Comparison of ENCODE assay signal across 30 cellular contexts in the genomic region with DNA sequence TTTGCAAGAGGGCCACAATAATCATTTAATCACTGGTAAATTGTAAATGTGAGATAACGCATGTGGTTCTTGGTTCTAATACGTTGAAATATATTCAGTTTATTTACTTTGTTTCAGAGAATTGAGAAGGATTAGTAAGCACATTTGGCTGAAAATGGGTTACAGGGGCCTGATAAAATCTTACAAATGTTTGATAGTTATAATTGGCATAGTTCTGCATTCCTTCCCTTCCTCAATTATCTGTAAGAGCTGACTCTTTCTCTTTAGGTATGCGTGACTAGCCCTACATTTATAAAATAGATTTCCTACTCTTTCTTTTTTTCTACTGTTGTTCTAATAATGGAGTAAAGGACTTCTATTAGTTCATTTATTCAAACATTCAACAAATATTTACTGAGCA.
"Had no signal": no experiment of that assay in that cellular context is flagged by ENCODE, and none has a peak within 500 bp of the region (broad histone marks: within the 10 kb centered on the region; RNA-seq: fewer than 3 reads in every experiment).

No MANE protein-coding gene starts in this region.

- ATAC-seq: activated naive CD4-positive, alpha-beta T cell treated with anti-CD3 and anti-CD28 coated beads, Interleukin-2, amount 50 U/mL, for 72 hours; activated naive CD8-positive, alpha-beta T cell treated with anti-CD3 and anti-CD28 coated beads, Interleukin-2, amount 50 U/mL, for 24 hours; activated T-cell treated with anti-CD3 and anti-CD28 coated beads, Interleukin-2, amount 50 U/mL, for 4 hours; activated T-cell treated with anti-CD3 and anti-CD28 coated beads, Interleukin-2, amount 50 U/mL, for 72 hours; activated T-helper 17 cell treated with anti-CD3 and anti-CD28 coated beads, Interleukin-2, amount 50 U/mL, for 72 hours; body of pancreas had no signal

- H3K4me1 ChIP-seq: adrenal gland, ascending aorta, body of pancreas, breast epithelium had no signal

- DNase-seq: activated effector memory CD4-positive, alpha-beta T cell treated with anti-CD3 and anti-CD28 coated beads, Interleukin-2, amount 50 U/mL, for 16 hours; activated effector memory CD4-positive, alpha-beta T cell treated with Interleukin-2 at 50 U/mL for 16 hours; activated gamma-delta T cell; activated gamma-delta T cell treated with Interleukin-2 at 50 U/mL for 16 hours; activated naive CD4-positive, alpha-beta T cell; activated naive CD4-positive, alpha-beta T cell treated with anti-CD3 and anti-CD28 coated beads for 36 hours; activated naive CD4-positive, alpha-beta T cell treated with anti-CD3 and anti-CD28 coated beads, Interleukin-2, amount 10 ng/mL, durations not matched to agents 7 days and 5 days; activated naive CD4-positive, alpha-beta T cell treated with anti-CD3 and anti-CD28 coated beads, Interleukin-2, amount 50 U/mL, for 16 hours; activated naive CD4-positive, alpha-beta T cell treated with Interleukin-2 at 50 U/mL for 16 hours; activated naive CD8-positive, alpha-beta T cell treated with anti-CD3 and anti-CD28 coated beads for 36 hours; activated naive CD8-positive, alpha-beta T cell treated with anti-CD3 and anti-CD28 coated beads, Interleukin-2, amount 10 ng/mL, durations not matched to agents 7 days and 5 days; activated naive CD8-positive, alpha-beta T cell treated with anti-CD3 and anti-CD28 coated beads, Interleukin-2, amount 50 U/mL, for 24 hours; activated T-cell treated with anti-CD3 and anti-CD28 coated beads, Interleukin-2, amount 50 U/mL, for 4 hours; activated T-cell treated with anti-CD3 and anti-CD28 coated beads, Interleukin-2, amount 50 U/mL, for 48 hours; activated T-cell treated with anti-CD3 and anti-CD28 coated beads, Interleukin-2, amount 50 U/mL, for 72 hours; adrenal gland; amniotic stem cell; amygdala; anterior cingulate cortex; aorta; body of pancreas; brain microvascular endothelial cell; caudate nucleus; central memory CD4-positive, alpha-beta T cell; cerebellar nuclear complex had no signal

- H3K4me3 ChIP-seq: adrenal gland, ascending aorta, body of pancreas, breast epithelium, cardiac muscle cell had no signal

- H3K36me3 ChIP-seq: adrenal gland, ascending aorta, brain microvascular endothelial cell, breast epithelium, cardiac muscle cell had no signal

- H3K9me3 ChIP-seq: adrenal gland, ascending aorta, body of pancreas, breast epithelium had no signal

- H3K27ac ChIP-seq: adrenal gland, ascending aorta, body of pancreas, brain microvascular endothelial cell, breast epithelium, cardiac muscle cell had no signal

- H3K27me3 ChIP-seq: adrenal gland, ascending aorta, body of pancreas, brain microvascular endothelial cell, breast epithelium, cardiac muscle cell had no signal
